ENCODE assay signal across 8 cellular contexts in genomic region chrX:77899081-77899828, GRCh38. TPM values are rescaled to one million over a fixed set of nuclear protein-coding genes. Genes with fewer than 3 reads are reported as not detected.
A peak's percentile ranks its signal among the peaks of the same experiment; 100 is the strongest.
DNase-seq lines count a peak whose midpoint lies in the region; ATAC-seq and TF ChIP-seq lines count a peak whose summit lies in the region.

COX7B (plus strand) TSS chrX:77899468; CDS start chrX:77899554, 86 bp downstream.

- H3K18ac ChIP-seq in trophoblast cell (ENCODE audit: low read length): no peak within 1 kb of the TSS

- H3K36me3 ChIP-seq in heart right ventricle (peaks cover 0 to 33% (median 0%) of the 10 kb centered on the region in 9 donors), trophoblast cell (ENCODE audit: control insufficient read depth in 1 of 2, insufficient read depth in 2 of 2, low read length in 2 of 2) (peaks cover 0 to 4% of the 10 kb centered on the region in 2 experiments)

- DNase-seq in GM13977 (ENCODE audit: low spot score): peak; percentile 60
- peak; percentile 82 for DNase-seq in NCI-H1417 treated with DMSO at 0.1 percent for 48 hours (lab: John Stamatoyannopoulos, UW)
- peak; percentile 98 for DNase-seq in SW480 (ENCODE audit: low spot score)
- DNase-seq in amygdala (lab: John Stamatoyannopoulos, UW): peak in 51 of 56 donors; percentile 0 to 94 (median 47)
- peak in 1 of 2 donors; percentile 85 for DNase-seq in heart right ventricle
- DNase-seq in trophoblast cell: peak; percentile 73 to 98
- no peak for DNase-seq in GM19240 (ENCODE audit: insufficient read length, low spot score)

- peak within 1 kb of the TSS; percentile 17 for H2BK120ac ChIP-seq in trophoblast cell (ENCODE audit: insufficient read depth, low read length, poor library complexity)

- H3K23ac ChIP-seq in trophoblast cell (ENCODE audit: low read length): no peak within 1 kb of the TSS

- peak within 1 kb of the TSS; percentile 37 for H4K91ac ChIP-seq in trophoblast cell (ENCODE audit: low read depth, low read length)

- H3K79me2 ChIP-seq in trophoblast cell (ENCODE audit: control insufficient read depth, insufficient read depth, low read length, poor library complexity): peaks cover 2% of the 10 kb centered on the region

- H3K79me1 ChIP-seq in trophoblast cell (ENCODE audit: low read length): peaks cover 2% of the 10 kb centered on the region

- H3K9me3 ChIP-seq in heart right ventricle (peaks cover 0 to 12% (median 0%) of the 10 kb centered on the region in 11 donors), trophoblast cell (ENCODE audit: insufficient read depth, low read depth, low read length) (no peaks in the 10 kb centered on the region)

- no peak within 1 kb of the TSS for H2BK12ac ChIP-seq in trophoblast cell (ENCODE audit: low read length)

- no peak within 1 kb of the TSS for H2BK5ac ChIP-seq in trophoblast cell (ENCODE audit: low read depth, low read length, poor library complexity)

- in situ Hi-C loops in GM13977 (cut with MboI; ENCODE audit: low pct_unique_long_range_greater_than_20kb, low sequenced_read_pairs, unreplicated experiment): no loop called here

- H3K4me1 ChIP-seq in heart right ventricle (peaks cover 0 to 22% (median 8%) of the 10 kb centered on the region in 9 donors), trophoblast cell (ENCODE audit: control insufficient read depth in 1 of 2, insufficient read depth in 2 of 2, low read length in 2 of 2) (no peaks in the 10 kb centered on the region)

- no peak within 1 kb of the TSS for H2AFZ ChIP-seq in trophoblast cell (ENCODE audit: insufficient read depth, low read length, poor library complexity)

- H3K14ac ChIP-seq in trophoblast cell (ENCODE audit: low read length): no peak within 1 kb of the TSS

- H3K4ac ChIP-seq in trophoblast cell (ENCODE audit: low read depth, low read length): peak within 1 kb of the TSS; percentile 72

- peak within 1 kb of the TSS; percentile 67 to 94 (median 90) for H3K27ac ChIP-seq in heart right ventricle
- peak within 1 kb of the TSS; percentile 20 for H3K27ac ChIP-seq in trophoblast cell (ENCODE audit: low read depth, low read length)

- TF ChIP-seq CTCF in GM13977 (IDR thresholded peaks at IDR 0.05; ENCODE audit: extremely low read depth, insufficient read depth, missing control alignments) (peak; percentile 41), heart right ventricle (IDR thresholded peaks at IDR 0.05) (peak in 7 of 9 donors; percentile 30 to 61 (median 44))

- H2AK5ac ChIP-seq in trophoblast cell (ENCODE audit: low read length): no peak within 1 kb of the TSS

- peak within 1 kb of the TSS; percentile 88 for H3K9ac ChIP-seq in trophoblast cell (ENCODE audit: low read length)

- WGBS in heart right ventricle, 2 donors: 0% methylated on average over 28 of the region's 28 CpGs
- no CpG with 5 or more reads among the region's 28 CpGs for WGBS in trophoblast cell (ENCODE audit: extremely low coverage, insufficient coverage, insufficient read length)

- peak within 1 kb of the TSS; percentile 48 to 80 (median 66) for H3K4me3 ChIP-seq in heart right ventricle
- peak within 1 kb of the TSS; percentile 77 for H3K4me3 ChIP-seq in trophoblast cell (ENCODE audit: low read depth, low read length)

- intact Hi-C loops in heart right ventricle (cut with DNase I): loop anchor here in 4 of 10 donors (5.0 to 10.0 kb wide), 4 partner anchors 112 to 206 kb away; partner anchors contain the start of genes ATRX (in 2 of the 4) and PGK1 (in 1 of the 4)

- peak within 1 kb of the TSS; percentile 82 for H4K8ac ChIP-seq in trophoblast cell (ENCODE audit: low read depth, low read length)

- H3K27me3 ChIP-seq in heart right ventricle (no peaks in the 10 kb centered on the region), trophoblast cell (ENCODE audit: insufficient read depth, low read length) (no peaks in the 10 kb centered on the region)

- peak within 1 kb of the TSS; percentile 62 for H4K12ac ChIP-seq in trophoblast cell (ENCODE audit: low read depth, low read length)

- peak within 1 kb of the TSS; percentile 63 for H3K4me2 ChIP-seq in trophoblast cell (ENCODE audit: low read length)

- ATAC-seq in HG02852 (IDR thresholded peaks at IDR 0.05; ENCODE audit: unreplicated experiment) (peak; percentile 49), heart right ventricle (peak; percentile 76 to 86 (median 81))

RNA-seq across cellular contexts. Expression of gene COX7B, which starts in this region (rescaled TPM):
- 1,000 to 10,000 TPM in 9 of 10 donors, 100 to 1,000 TPM in 1; 915 to 1,917 (median 1,407) TPM for total RNA-seq in heart right ventricle
- polyA plus RNA-seq in heart right ventricle: 1,000 to 10,000 TPM; 3,138 to 7,586 TPM
- 424 and 457 TPM in 2 replicates for polyA plus RNA-seq in trophoblast cell (2013)
